In the genomic region with DNA sequence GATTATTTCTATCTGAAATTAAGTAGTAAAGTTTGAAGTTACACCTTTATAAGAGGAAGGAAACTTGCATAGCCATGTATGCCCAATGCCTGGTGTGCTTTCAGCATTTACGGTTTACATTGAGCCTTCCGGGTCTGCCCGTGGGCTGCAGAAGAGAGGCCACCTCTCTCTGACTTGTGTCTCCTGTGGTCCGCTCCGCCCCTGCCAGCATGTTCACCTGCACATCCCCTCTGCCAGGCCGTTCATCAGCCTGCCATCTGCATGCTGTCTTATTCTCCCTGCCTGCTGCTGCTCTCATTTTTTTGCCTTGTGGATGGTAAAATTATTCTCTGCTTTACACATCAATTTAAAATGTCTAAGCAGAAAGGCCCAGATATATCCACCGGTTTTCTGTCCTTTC, we compare ENCODE assay signal across 17 cellular contexts.
"Had no signal": no experiment of that assay in that cellular context is flagged by ENCODE, and none has a peak within 500 bp of the region (broad histone marks: within the 10 kb centered on the region; RNA-seq: fewer than 3 reads in every experiment).

No MANE protein-coding gene starts in this region.

- H3K27ac ChIP-seq: foreskin keratinocyte, neutrophil, right atrium auricular region, skin epidermis had no signal

- DNase-seq: activated naive CD8-positive, alpha-beta T cell treated with anti-CD3 and anti-CD28 coated beads for 36 hours; central memory CD4-positive, alpha-beta T cell; effector CD8-positive, alpha-beta T cell; foreskin keratinocyte; RPMI8226; stimulated activated CD4-positive, alpha-beta T cell treated with anti-CD3 and anti-CD28 coated beads, Interleukin-4, amount 100 ng/mL, for 4 hours; stimulated activated CD8-positive, alpha-beta memory T cell treated with anti-CD3 and anti-CD28 coated beads, Interleukin-4, amount 100 ng/mL, for 48 hours; SW 1271; T-helper 9 cell had no signal

- H3K27me3 ChIP-seq: foreskin keratinocyte, neutrophil, right atrium auricular region had no signal

- H3K27ac Mint-ChIP-seq: activated naive CD8-positive, alpha-beta T cell treated with anti-CD3 and anti-CD28 coated beads for 36 hours; mesothelial cell of epicardium; stimulated activated naive CD8-positive, alpha-beta T cell treated with anti-CD3 and anti-CD28 coated beads, Interleukin-15, Interleukin-2, amounts not matched to agents 100 ng/mL and 50 ng/mL, for 24 hours; type B pancreatic cell had no signal

- H3K9me3 ChIP-seq: neutrophil, right atrium auricular region had no signal

- H3K27me3 Mint-ChIP-seq: activated naive CD8-positive, alpha-beta T cell treated with anti-CD3 and anti-CD28 coated beads for 36 hours; brain; stimulated activated naive CD8-positive, alpha-beta T cell treated with anti-CD3 and anti-CD28 coated beads, Interleukin-15, Interleukin-2, amounts not matched to agents 100 ng/mL and 50 ng/mL, for 24 hours; type B pancreatic cell had no signal

- H3K4me1 ChIP-seq: foreskin keratinocyte had no signal

- H3K9me3 Mint-ChIP-seq: activated naive CD8-positive, alpha-beta T cell treated with anti-CD3 and anti-CD28 coated beads for 36 hours; brain; mesothelial cell of epicardium; stimulated activated naive CD8-positive, alpha-beta T cell treated with anti-CD3 and anti-CD28 coated beads, Interleukin-15, Interleukin-2, amounts not matched to agents 100 ng/mL and 50 ng/mL, for 24 hours; type B pancreatic cell had no signal

- H3K4me3 ChIP-seq: right atrium auricular region, skin epidermis had no signal

- H3K4me1 Mint-ChIP-seq: activated naive CD8-positive, alpha-beta T cell treated with anti-CD3 and anti-CD28 coated beads for 36 hours had no signal

- H3K4me3 Mint-ChIP-seq: activated naive CD8-positive, alpha-beta T cell treated with anti-CD3 and anti-CD28 coated beads for 36 hours; brain; mesothelial cell of epicardium; stimulated activated naive CD8-positive, alpha-beta T cell treated with anti-CD3 and anti-CD28 coated beads, Interleukin-15, Interleukin-2, amounts not matched to agents 100 ng/mL and 50 ng/mL, for 24 hours; type B pancreatic cell had no signal

- ATAC-seq: activated CD4-positive, CD25-positive, alpha-beta regulatory T cell treated with anti-CD3 and anti-CD28 coated beads, Interleukin-2, amount 50 U/mL, for 24 hours; foreskin keratinocyte had no signal
